ENCODE assay signal across 15 cellular contexts in the genomic region with DNA sequence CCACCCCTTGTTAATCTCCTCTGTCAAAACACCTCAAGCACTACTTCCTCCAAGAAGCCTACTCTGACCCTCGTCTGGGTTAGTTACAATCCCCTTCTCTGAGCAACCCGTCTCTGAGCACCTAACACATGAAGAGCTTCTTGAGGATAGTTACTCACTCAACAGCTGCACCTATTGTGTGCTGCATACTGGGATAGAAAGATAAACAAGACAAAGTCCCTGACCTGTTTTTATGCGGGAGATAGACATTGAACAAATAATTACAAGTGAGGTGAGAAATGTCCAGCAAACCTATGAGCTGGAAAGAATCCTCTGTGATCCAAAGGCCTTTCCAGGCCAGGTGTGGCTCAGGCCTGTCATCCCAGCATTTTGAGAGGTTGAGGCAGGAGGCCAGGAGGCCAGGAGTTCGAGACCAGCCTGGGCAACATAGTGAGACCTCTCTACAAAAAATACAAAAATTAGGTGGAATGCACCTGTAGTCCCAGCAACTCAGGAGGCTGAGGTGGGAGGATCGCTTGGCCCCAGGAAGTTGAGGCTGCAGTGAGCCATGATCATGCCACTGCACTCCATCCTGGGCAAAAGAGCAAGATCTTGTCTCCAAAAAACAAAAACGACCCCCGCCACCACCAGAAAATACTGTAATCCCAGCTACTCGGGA. TPM values are rescaled to one million over a fixed set of nuclear protein-coding genes. Genes with fewer than 3 reads are reported as not detected.
DNase-seq lines count a peak whose midpoint lies in the region; ATAC-seq, FAIRE-seq and TF ChIP-seq lines count a peak whose summit lies in the region.
"Had no signal": no experiment of that assay in that cellular context is flagged by ENCODE, and none has a peak within 500 bp of the region (broad histone marks: within the 10 kb centered on the region; RNA-seq: fewer than 3 reads in every experiment).

No MANE protein-coding gene starts in this region.

- no peak for TF ChIP-seq POLR2A in tibial nerve (IDR thresholded peaks at IDR 0.05)

- no peaks in the 10 kb centered on the region for H3K36me3 ChIP-seq in Panc1 (ENCODE audit: control insufficient read depth, insufficient read depth, low read length)
- H3K36me3 ChIP-seq in hepatocyte (replicated peaks; ENCODE audit: insufficient read depth, low read depth): no peaks in the 10 kb centered on the region
- H3K36me3 ChIP-seq in small intestine (ENCODE audit: control insufficient read depth in 2 of 2, insufficient read depth in 2 of 2, low read length in 2 of 2): no peaks in the 10 kb centered on the region
- H3K36me3 ChIP-seq in tibial nerve: peaks cover 0 to 16% (median 0%) of the 10 kb centered on the region in 3 donors
- peaks cover 24% of the 10 kb centered on the region for H3K36me3 ChIP-seq in BE2C
- H3K36me3 ChIP-seq: breast epithelium had no signal

- POLR2A ChIA-PET in Panc1 (lab: Charles Lee): interaction anchor here (0.7 kb wide), 1 partner anchor 19 kb away, joined by 3 read pairs; no protein-coding TSS in a partner anchor

- H3K79me2 ChIP-seq in hepatocyte: peaks cover 12% of the 10 kb centered on the region

- no peaks in the 10 kb centered on the region for H3K9me2 ChIP-seq in hepatocyte (replicated peaks; ENCODE audit: insufficient read depth)

- no peak overlapping the region for H2AFZ ChIP-seq in hepatocyte

- ATAC-seq in activated T-cell treated with anti-CD3 and anti-CD28 coated beads, Interleukin-2, amount 50 U/mL, for 4 hours: no peak
- no peak for ATAC-seq in Panc1

- WGBS in hepatocyte (ENCODE audit: low lambda C conversion rate, missing lambda C conversion rate): 76% methylated on average over 8 of the region's 8 CpGs
- WGBS in small intestine, 3 donors: 56 to 73% (median 66%) methylated on average over 8 of the region's 8 CpGs
- WGBS in tibial nerve, 2 donors: 82 to 83% methylated on average over 8 of the region's 8 CpGs

- H3K27me3 ChIP-seq in Panc1 (ENCODE audit: control insufficient read depth, insufficient read depth, low read length) (no peaks in the 10 kb centered on the region), hepatocyte (no peaks in the 10 kb centered on the region), small intestine (ENCODE audit: control insufficient read depth in 2 of 2, insufficient read depth in 2 of 2, low read length in 2 of 2) (no peaks in the 10 kb centered on the region), tibial nerve (no peaks in the 10 kb centered on the region), BE2C (no peaks in the 10 kb centered on the region)
- H3K27me3 ChIP-seq: breast epithelium had no signal

- no peaks in the 10 kb centered on the region for H4K20me1 ChIP-seq in hepatocyte (ENCODE audit: insufficient read depth, poor library complexity, severe bottlenecking)

- peak overlapping the region; percentile 21; the same call in 1 of the 2 replicates for H3K27ac ChIP-seq in Panc1 (ENCODE audit: low read length)
- H3K27ac ChIP-seq in hepatocyte: peak overlapping the region; percentile 87
- H3K27ac ChIP-seq in small intestine (ENCODE audit: low read depth in 1 of 2, low read length in 1 of 2): no peak overlapping the region
- no peak overlapping the region for H3K27ac ChIP-seq in tibial nerve

- no peaks in the 10 kb centered on the region for H3K9me3 ChIP-seq in Panc1 (ENCODE audit: control insufficient read depth, insufficient read depth, low read depth, low read length)
- no peaks in the 10 kb centered on the region for H3K9me3 ChIP-seq in hepatocyte (ENCODE audit: low read depth)
- no peaks in the 10 kb centered on the region for H3K9me3 ChIP-seq in small intestine (ENCODE audit: control insufficient read depth, low read depth)
- no peaks in the 10 kb centered on the region for H3K9me3 ChIP-seq in tibial nerve
- no peaks in the 10 kb centered on the region for H3K9me3 ChIP-seq in BE2C
- H3K9me3 ChIP-seq: breast epithelium had no signal

- peaks cover 6% of the 10 kb centered on the region for H3K36me3 Mint-ChIP-seq in activated T-cell treated with anti-CD3 and anti-CD28 coated beads, Interleukin-2, amount 50 U/mL, for 4 hours (ENCODE audit: insufficient read depth)

- H3K4me3 Mint-ChIP-seq in activated T-cell treated with anti-CD3 and anti-CD28 coated beads, Interleukin-2, amount 50 U/mL, for 4 hours: peak overlapping the region; percentile 84

- TF ChIP-seq EP300 in tibial nerve (IDR thresholded peaks at IDR 0.05): no peak

- H3K4me2 ChIP-seq in hepatocyte: peak overlapping the region; percentile 94

- H3K9me3 Mint-ChIP-seq in activated T-cell treated with anti-CD3 and anti-CD28 coated beads, Interleukin-2, amount 50 U/mL, for 4 hours: no peaks in the 10 kb centered on the region

- H3K4me1 ChIP-seq in Panc1 (ENCODE audit: control insufficient read depth, insufficient read depth, low read length): peaks cover 14% of the 10 kb centered on the region
- peaks cover 4% of the 10 kb centered on the region for H3K4me1 ChIP-seq in hepatocyte (ENCODE audit: insufficient read depth)
- H3K4me1 ChIP-seq in small intestine (ENCODE audit: control insufficient read depth in 2 of 2, insufficient read depth in 1 of 2, low read depth in 1 of 2, low read length in 1 of 2): peaks cover 0 to 2% of the 10 kb centered on the region in 2 donors
- H3K4me1 ChIP-seq in tibial nerve: peaks cover 0 to 31% (median 5%) of the 10 kb centered on the region in 4 donors
- peaks cover 8% of the 10 kb centered on the region for H3K4me1 ChIP-seq in BE2C
- H3K4me1 ChIP-seq: breast epithelium had no signal

- in situ Hi-C loops in Panc1 (cut with HindIII; ENCODE audit: low pct_unique_long_range_greater_than_20kb, low sequenced_read_pairs): no loop called here

- H3K4me3 ChIP-seq in Panc1 (ENCODE audit: low read depth in 2 of 2, low read length in 2 of 2): no peak overlapping the region
- H3K4me3 ChIP-seq in hepatocyte: no peak overlapping the region
- H3K4me3 ChIP-seq in small intestine (ENCODE audit: low read depth in 1 of 2, low read length in 2 of 2): no peak overlapping the region
- H3K4me3 ChIP-seq in tibial nerve: no peak overlapping the region
- H3K4me3 ChIP-seq in BE2C (ENCODE audit: low read depth, low read length): no peak overlapping the region

- DNase-seq in activated T-cell treated with anti-CD3 and anti-CD28 coated beads, Interleukin-2, amount 50 U/mL, for 4 hours: no peak
- DNase-seq in activated T-cell treated with anti-CD3 and anti-CD28 coated beads for 4 hours (no peak), Panc1 (ENCODE audit: low read depth, low spot score) (no peak), hepatocyte (ENCODE audit: low spot score) (peak; percentile 42), small intestine (peak; percentile 40), tibial nerve (ENCODE audit: low spot score in 2 of 2) (no peak), BE2C (no peak), glomerular visceral epithelial cell (ENCODE audit: extremely low spot score) (no peak)
- DNase-seq: head of caudate nucleus; NCI-H2171 treated with DMSO at 0.1 percent for 48 hours; stimulated activated naive CD4-positive, alpha-beta T cell; T-helper 9 cell had no signal

- FAIRE-seq in small intestine (lab: Jason Lieb, UNC): no peak
- FAIRE-seq: endothelial cell of umbilical vein had no signal

- TF ChIP-seq CTCF in Panc1 (IDR thresholded peaks at IDR 0.05) (no peak), hepatocyte (IDR thresholded peaks at IDR 0.05; ENCODE audit: poor library complexity) (no peak), tibial nerve (IDR thresholded peaks at IDR 0.05) (no peak), BE2C (IDR thresholded peaks at IDR 0.05; ENCODE audit: low read depth, low read length) (no peak)

- intact Hi-C loops in Panc1 (cut with micrococcal nuclease; ENCODE audit: unreplicated experiment): no loop called here

- peaks cover 33% of the 10 kb centered on the region for H3K4me1 Mint-ChIP-seq in activated T-cell treated with anti-CD3 and anti-CD28 coated beads, Interleukin-2, amount 50 U/mL, for 4 hours (ENCODE audit: low read depth)

- no TSS peak for BruUV-seq in Panc1 (replicated peaks; lab: Mats Ljungman, UMichigan)

- no peaks in the 10 kb centered on the region for H3K27me3 Mint-ChIP-seq in activated T-cell treated with anti-CD3 and anti-CD28 coated beads, Interleukin-2, amount 50 U/mL, for 4 hours (ENCODE audit: low read depth)

- CTCF ChIA-PET in Panc1 (lab: Charles Lee): no interaction called here

RNA-seq across cellular contexts. Expression of a gene that starts 5.5 kb away (rescaled TPM):
- 1 to 10 TPM; 7.1 to 9.8 (median 9.4) TPM for total RNA-seq in activated T-cell treated with anti-CD3 and anti-CD28 coated beads, Interleukin-2, amount 50 U/mL, for 4 hours
- total RNA-seq in Panc1 (2021; ENCODE audit: unreplicated experiment) (14.4 TPM), hepatocyte (12.4 and 18.7 TPM in 2 replicates), tibial nerve (10 to 100 TPM; 35.8 to 48.2 (median 43.0) TPM)
- polyA plus RNA-seq in Panc1 (2012; ENCODE audit: insufficient read length): 20.9 TPM
- polyA plus RNA-seq in hepatocyte (23.6 and 25.2 TPM in 2 replicates), small intestine (1 to 10 TPM; 2.5 to 5.3 (median 3.2) TPM)
- 15.6 TPM for polyA plus RNA-seq in BE2C (2012; ENCODE audit: insufficient read depth, insufficient read length, low read depth)

RNA-seq across cellular contexts. Expression of a gene that starts 6.7 kb away (rescaled TPM):
- total RNA-seq in activated T-cell treated with anti-CD3 and anti-CD28 coated beads, Interleukin-2, amount 50 U/mL, for 4 hours: 10 to 100 TPM; 18.0 to 19.2 (median 18.1) TPM
- total RNA-seq in Panc1 (2021; ENCODE audit: unreplicated experiment): 16.6 TPM
- polyA plus RNA-seq in Panc1 (2012; ENCODE audit: insufficient read length): 17.6 TPM
- total RNA-seq in hepatocyte: 7.7 and 8.0 TPM in 2 replicates
- 6.1 and 7.1 TPM in 2 replicates for polyA plus RNA-seq in hepatocyte
- polyA plus RNA-seq in small intestine: 1 to 10 TPM; 1.6 to 7.0 (median 1.8) TPM
- total RNA-seq in tibial nerve: 1 to 10 TPM; 5.5 to 7.5 (median 7.3) TPM
- polyA plus RNA-seq in BE2C (2012; ENCODE audit: insufficient read depth, insufficient read length, low read depth): 66.7 TPM

RNA-seq across cellular contexts. Expression of a gene that starts 19.5 kb away (rescaled TPM):
- 100 to 1,000 TPM; 133 to 164 (median 152) TPM for total RNA-seq in activated T-cell treated with anti-CD3 and anti-CD28 coated beads, Interleukin-2, amount 50 U/mL, for 4 hours
- total RNA-seq in Panc1 (2021; ENCODE audit: unreplicated experiment) (1.7 TPM), hepatocyte (not detected in 2 replicates), tibial nerve (1 to 10 TPM in 3 of 4 donors, not detected in 1; 1.4 to 4.8 (median 3.6) TPM)
- 1.8 TPM for polyA plus RNA-seq in Panc1 (2012; ENCODE audit: insufficient read length)
- polyA plus RNA-seq in hepatocyte (1.5 and 2.3 TPM in 2 replicates), small intestine (10 to 100 TPM in 1 of 3 donors, 1 to 10 TPM in 2; 5.6 to 21.1 (median 7.2) TPM)
- 2.3 TPM for polyA plus RNA-seq in BE2C (2012; ENCODE audit: insufficient read depth, insufficient read length, low read depth)

RNA-seq across cellular contexts. Expression of a gene that starts 27.3 kb away (rescaled TPM):
- under 1 TPM in 1 of 3 donors, not detected in 2; 0.76 TPM for total RNA-seq in activated T-cell treated with anti-CD3 and anti-CD28 coated beads, Interleukin-2, amount 50 U/mL, for 4 hours
- total RNA-seq in Panc1 (2021; ENCODE audit: unreplicated experiment) (not detected), hepatocyte (4.0 TPM in 1 of 2 replicates, not detected in the other), tibial nerve (not detected)
- 1.2 TPM for polyA plus RNA-seq in Panc1 (2012; ENCODE audit: insufficient read length)
- polyA plus RNA-seq in hepatocyte (2.2 and 5.3 TPM in 2 replicates), small intestine (1 to 10 TPM in 1 of 3 donors, under 1 TPM in 1, not detected in 1; 0.82 to 1.9 TPM)
- polyA plus RNA-seq in BE2C (2012; ENCODE audit: insufficient read depth, insufficient read length, low read depth): 2.4 TPM
- total RNA-seq: breast epithelium, pulmonary artery endothelial cell had no signal
- polyA plus RNA-seq: endothelial cell of umbilical vein had no signal

RNA-seq across cellular contexts. Expression of a gene that starts 27.9 kb away (rescaled TPM):
- total RNA-seq in activated T-cell treated with anti-CD3 and anti-CD28 coated beads, Interleukin-2, amount 50 U/mL, for 4 hours: 100 to 1,000 TPM; 226 to 283 (median 250) TPM
- total RNA-seq in Panc1 (2021; ENCODE audit: unreplicated experiment) (120 TPM), hepatocyte (25.9 and 33.8 TPM in 2 replicates), tibial nerve (10 to 100 TPM; 12.1 to 20.7 (median 16.1) TPM)
- polyA plus RNA-seq in Panc1 (2012; ENCODE audit: insufficient read length): 162 TPM
- polyA plus RNA-seq in hepatocyte (36.3 and 47.2 TPM in 2 replicates), small intestine (100 to 1,000 TPM in 1 of 3 donors, 10 to 100 TPM in 2; 58.4 to 116 (median 59.5) TPM)
- 189 TPM for polyA plus RNA-seq in BE2C (2012; ENCODE audit: insufficient read depth, insufficient read length, low read depth)

Comparison
In these comparisons a context has a peak if more than half of its experiments do, and no peak if none do; other contexts are left out.
1. DNase-seq: peak in hepatocyte (single experiment) and small intestine (single experiment); none in activated T-cell treated with anti-CD3 and anti-CD28 coated beads, Interleukin-2, amount 50 U/mL, for 4 hours (single experiment), activated T-cell treated with anti-CD3 and anti-CD28 coated beads for 4 hours (single experiment), Panc1 (single experiment), tibial nerve (0 of 2), BE2C (single experiment) and glomerular visceral epithelial cell (single experiment).
2. H3K27ac ChIP-seq: peak in Panc1 (single experiment) and hepatocyte (single experiment); none in small intestine (0 of 2) and tibial nerve (0 of 4).
3. RNA of a gene that starts 19.5 kb away (total RNA-seq): 133 to 164 TPM in activated T-cell treated with anti-CD3 and anti-CD28 coated beads, Interleukin-2, amount 50 U/mL, for 4 hours; 1.4 to 4.8 TPM in tibial nerve, 1.7 TPM in Panc1 (single experiment) and not detected in hepatocyte; every median in the first group is over 10 times any median in the second.